Comparison of ENCODE assay signal across 11 cellular contexts in genomic region chr16:1448536-1449116, GRCh38. TPM values are rescaled to one million over a fixed set of nuclear protein-coding genes. Genes with fewer than 3 reads are reported as not detected.
"Had no signal": no experiment of that assay in that cellular context is flagged by ENCODE, and none has a peak within 500 bp of the region (broad histone marks: within the 10 kb centered on the region; RNA-seq: fewer than 3 reads in every experiment).

No MANE protein-coding gene starts in this region.

- H2AFZ ChIP-seq: GM23248, GM23338 had no signal

- DNase-seq: GM23248, GOT3, H7, H9, HCEC 1CT, HFFc6 had no signal

- H3K4me1 ChIP-seq: HAP-1 had no signal

- H3K27ac ChIP-seq: GM23248 had no signal

- H3K9ac ChIP-seq: GM23248 had no signal

- FAIRE-seq: H54 had no signal

- H3K9me3 ChIP-seq: HAP-1 had no signal

- H3K4me3 ChIP-seq: GM23248, GM23338, HAP-1 had no signal

- H3K4me1 Mint-ChIP-seq: GM23338, H9 had no signal

- H3K9me3 Mint-ChIP-seq: GM23338, H9, HFFc6 had no signal

- H3K27ac Mint-ChIP-seq: GM23338, HFFc6 had no signal

- H3K4me2 ChIP-seq: GM23338 had no signal

- H3K4me3 Mint-ChIP-seq: GM23338, H9, HFFc6 had no signal

- ATAC-seq: GM23338, HCT116 had no signal

RNA-seq across cellular contexts. Expression of gene CCDC154, which starts 4.3 kb away (rescaled TPM):
- total RNA-seq: GM23248, GM23338, H4, H7 had no signal

RNA-seq across cellular contexts. Expression of gene PERCC1, which starts 17.7 kb away (rescaled TPM):
- total RNA-seq: GM23248, GM23338, H4, H7, H9, HFFc6 had no signal
- polyA plus RNA-seq: GM23248, GM23338 had no signal
